In genomic region chr15:64703632-64703959, GRCh38 we compare ENCODE assay signal across 1 cellular context.
TF ChIP-seq lines count a peak whose summit lies in the region.

No MANE protein-coding gene starts in this region.

TF ChIP-seq in GM23338, 12 proteins besides CTCF, POLR2A, EP300 and RAD21 (continued from another document):
- TF ChIP-seq ZNF462 (CRISPR knock-in tag; IDR thresholded peaks at IDR 0.05), result no peak
